7 cellular contexts compared by ENCODE assay signal in the genomic region with DNA sequence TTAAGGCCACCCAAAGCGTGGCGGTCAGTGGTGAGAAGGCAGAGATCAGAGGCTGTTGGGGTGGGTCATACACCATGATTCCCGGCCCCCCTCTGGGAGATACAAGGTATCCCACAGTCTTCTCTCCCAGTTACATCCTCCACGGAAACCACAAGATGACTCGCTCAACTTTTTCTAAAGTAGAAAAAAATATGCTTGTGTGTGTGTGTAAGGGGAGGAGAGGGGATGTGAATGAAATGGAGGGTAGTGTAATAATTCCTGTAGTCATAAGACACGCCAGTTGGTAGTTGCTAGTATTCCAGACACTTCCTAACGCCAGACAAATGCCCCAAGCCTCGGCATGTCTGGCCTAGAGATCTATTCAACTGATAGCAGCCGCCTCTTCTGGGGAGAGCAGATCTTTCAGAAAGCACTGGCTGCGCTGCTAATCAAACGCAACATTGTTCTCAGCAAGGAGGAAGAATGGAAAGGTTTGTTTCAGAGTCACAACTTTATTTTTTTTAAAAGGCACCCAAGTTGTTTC.
DNase-seq lines count a peak whose midpoint lies in the region; ATAC-seq and TF ChIP-seq lines count a peak whose summit lies in the region.

No MANE protein-coding gene starts in this region.

- TF ChIP-seq POLR2A in uterus (IDR thresholded peaks at IDR 0.05) = no peak

- H3K4me3 ChIP-seq in dorsolateral prefrontal cortex (peak overlapping the region in 58 of 59 donors; percentile 12 to 73 (median 59)), mesodermal cell (ENCODE audit: extremely low read depth, insufficient read depth, low read length, poor library complexity, severe bottlenecking) (peak overlapping the region; percentile 54), uterus (peak overlapping the region; percentile 30 to 48)

- H3K27ac ChIP-seq in dorsolateral prefrontal cortex = peak overlapping the region; percentile 81 to 99 (median 97)
- H3K27ac ChIP-seq in mesodermal cell (ENCODE audit: low read depth, low read length, severe bottlenecking) = peak overlapping the region; percentile 100
- peak overlapping the region; percentile 95 to 98 for H3K27ac ChIP-seq in uterus

- peaks cover 37% of the 10 kb centered on the region for H3K4me1 ChIP-seq in mesodermal cell (ENCODE audit: control insufficient read depth, insufficient read depth, low read length, poor library complexity, severe bottlenecking)
- H3K4me1 ChIP-seq in uterus = peaks cover 6 to 23% of the 10 kb centered on the region in 2 donors

- H3K9me3 ChIP-seq in mesodermal cell (ENCODE audit: control insufficient read depth, low read length) (no peaks in the 10 kb centered on the region), uterus (no peaks in the 10 kb centered on the region)

- no peaks in the 10 kb centered on the region for H3K27me3 ChIP-seq in dorsolateral prefrontal cortex
- no peaks in the 10 kb centered on the region for H3K27me3 ChIP-seq in uterus

- intact Hi-C loops in dorsolateral prefrontal cortex (cut with DNase I) = loop anchor here in 1 of 2 donors (5.0 kb wide), 2 partner anchors 66 to 311 kb away; no protein-coding TSS in a partner anchor
- intact Hi-C loops in uterus (cut with DNase I; ENCODE audit: low total_unique reads) = loop anchor here (10.0 kb wide), 1 partner anchor 139 kb away; a partner anchor contains a TSS

- 7% methylated on average over 5 of the region's 11 CpGs for WGBS in mesodermal cell (ENCODE audit: insufficient coverage in 2 of 2), 2 experiments

- DNase-seq in SHP77 treated with DMSO at 0.1 percent for 48 hours (lab: John Stamatoyannopoulos, UW) (peak; percentile 84), dorsolateral prefrontal cortex (peak in 4 of 10 donors; percentile 39 to 71 (median 51)), uterus (no peak), AG08396 (ENCODE audit: low spot score) (no peak)

- ATAC-seq in GM18498 (IDR thresholded peaks at IDR 0.05; ENCODE audit: unreplicated experiment) = peak; percentile 6
- peak; percentile 2 for ATAC-seq in HG03108 (IDR thresholded peaks at IDR 0.05; ENCODE audit: unreplicated experiment)

- TF ChIP-seq CTCF in dorsolateral prefrontal cortex (IDR thresholded peaks at IDR 0.05 in 54 of 56, conservative IDR thresholded peaks at IDR 0.05 in 2 of 56; ENCODE audit: low read depth in 1 of 56, partially characterized antibody in 56 of 56) (no peak), uterus (IDR thresholded peaks at IDR 0.05) (no peak)

- H3K36me3 ChIP-seq in mesodermal cell (ENCODE audit: control insufficient read depth, insufficient read depth, low read length) (peaks cover 14% of the 10 kb centered on the region), uterus (no peaks in the 10 kb centered on the region)
